1 cellular context compared by ENCODE assay signal in the genomic region with DNA sequence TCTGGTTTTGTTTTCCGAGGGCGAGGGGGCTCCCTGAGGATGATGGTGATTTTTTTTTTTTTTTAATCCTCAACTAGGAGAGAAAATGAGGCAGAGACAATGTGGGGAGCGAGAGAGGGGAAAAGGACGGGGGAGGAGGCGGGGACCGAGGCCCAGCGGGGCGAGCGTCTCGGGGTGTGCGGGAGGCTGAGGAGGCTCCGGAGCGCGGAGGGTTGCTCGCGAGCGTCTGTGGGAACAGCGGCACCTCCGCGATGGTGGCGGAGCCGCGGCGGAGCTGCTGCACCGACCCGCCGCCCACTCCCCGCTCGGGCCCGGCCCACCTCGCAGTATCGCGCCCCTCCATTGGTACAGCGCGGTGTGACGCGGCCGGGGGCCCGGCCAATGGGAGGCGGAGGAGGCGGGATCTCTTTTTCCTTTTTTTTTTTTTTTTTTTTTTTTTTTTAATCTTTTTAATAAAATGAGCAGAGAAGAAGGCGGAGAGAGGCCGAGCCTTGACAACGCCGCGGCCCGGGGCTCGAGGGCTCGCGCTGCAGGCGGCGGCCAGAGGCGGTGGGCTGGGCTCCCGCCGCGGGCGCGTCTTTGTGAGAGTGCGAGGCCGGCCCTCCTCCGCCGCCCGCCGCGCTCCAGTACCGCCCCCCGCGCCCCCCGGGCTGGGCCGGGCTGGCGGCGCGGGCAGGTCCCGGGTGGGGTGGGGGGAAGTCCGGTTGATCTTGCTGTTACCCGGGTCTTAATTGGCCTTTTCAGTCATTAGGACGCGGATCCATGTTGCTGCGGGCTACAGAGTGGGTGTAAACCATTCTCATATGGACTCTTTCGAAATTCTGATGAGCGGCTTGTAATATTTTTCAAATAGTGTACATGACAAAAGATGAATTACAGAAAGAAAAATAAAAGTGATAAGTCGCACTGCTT.
A peak's percentile ranks its signal among the peaks of the same experiment; 100 is the strongest.
TF ChIP-seq lines count a peak whose summit lies in the region.

Gene RERE (minus strand): TSS at position 228 of the 912 bp plus-strand sequence.

TF ChIP-seq in K562, 482 proteins besides CTCF, POLR2A, EP300 and RAD21 (continued from another document and continues in another):
- no peak for TF ChIP-seq CHD7 (IDR thresholded peaks at IDR 0.05; ENCODE audit: low read depth, low read length)
- TF ChIP-seq MEF2A (IDR thresholded peaks at IDR 0.05; ENCODE audit: control insufficient read depth, low read depth, low read length) = no peak
- no peak for TF ChIP-seq RAD51 (IDR thresholded peaks at IDR 0.05; ENCODE audit: borderline replicate concordance, low read depth)
- no peak for TF ChIP-seq ZNF696 (CRISPR knock-in tag; conservative IDR thresholded peaks at IDR 0.05)
- no peak for TF ChIP-seq HES1 (IDR thresholded peaks at IDR 0.05; ENCODE audit: low read depth)
- TF ChIP-seq CREBBP (IDR thresholded peaks at IDR 0.05; ENCODE audit: low read depth, low read length) = no peak
- peak; percentile 69; the same call in 1 of the 2 replicates for TF ChIP-seq ETS1 (conservative IDR thresholded peaks at IDR 0.05; ENCODE audit: control insufficient read depth, low read depth, low read length)
- TF ChIP-seq, protein P1, sequence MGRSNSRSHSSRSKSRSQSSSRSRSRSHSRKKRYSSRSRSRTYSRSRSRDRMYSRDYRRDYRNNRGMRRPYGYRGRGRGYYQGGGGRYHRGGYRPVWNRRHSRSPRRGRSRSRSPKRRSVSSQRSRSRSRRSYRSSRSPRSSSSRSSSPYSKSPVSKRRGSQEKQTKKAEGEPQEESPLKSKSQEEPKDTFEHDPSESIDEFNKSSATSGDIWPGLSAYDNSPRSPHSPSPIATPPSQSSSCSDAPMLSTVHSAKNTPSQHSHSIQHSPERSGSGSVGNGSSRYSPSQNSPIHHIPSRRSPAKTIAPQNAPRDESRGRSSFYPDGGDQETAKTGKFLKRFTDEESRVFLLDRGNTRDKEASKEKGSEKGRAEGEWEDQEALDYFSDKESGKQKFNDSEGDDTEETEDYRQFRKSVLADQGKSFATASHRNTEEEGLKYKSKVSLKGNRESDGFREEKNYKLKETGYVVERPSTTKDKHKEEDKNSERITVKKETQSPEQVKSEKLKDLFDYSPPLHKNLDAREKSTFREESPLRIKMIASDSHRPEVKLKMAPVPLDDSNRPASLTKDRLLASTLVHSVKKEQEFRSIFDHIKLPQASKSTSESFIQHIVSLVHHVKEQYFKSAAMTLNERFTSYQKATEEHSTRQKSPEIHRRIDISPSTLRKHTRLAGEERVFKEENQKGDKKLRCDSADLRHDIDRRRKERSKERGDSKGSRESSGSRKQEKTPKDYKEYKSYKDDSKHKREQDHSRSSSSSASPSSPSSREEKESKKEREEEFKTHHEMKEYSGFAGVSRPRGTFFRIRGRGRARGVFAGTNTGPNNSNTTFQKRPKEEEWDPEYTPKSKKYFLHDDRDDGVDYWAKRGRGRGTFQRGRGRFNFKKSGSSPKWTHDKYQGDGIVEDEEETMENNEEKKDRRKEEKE (IDR thresholded peaks at IDR 0.05; ENCODE audit: borderline replicate concordance in 1 of 2, control insufficient read depth in 1 of 2, low read depth in 2 of 2, low read length in 1 of 2) = 0 out of 4 replicates have a peak, but pooled peaks of 1 of the 2 experiments have one; percentile 50
- TF ChIP-seq ZNF134 (CRISPR knock-in tag; conservative IDR thresholded peaks at IDR 0.05) = no peak
- no peak for TF ChIP-seq PTBP1 (IDR thresholded peaks at IDR 0.05; ENCODE audit: low read depth, low read length)
- TF ChIP-seq SP1 (CRISPR knock-in tag; IDR thresholded peaks at IDR 0.05) = peak; percentile 81
- TF ChIP-seq U2AF2 (optimal IDR thresholded peaks at IDR 0.05; ENCODE audit: low read depth, low read length) = no peak
- TF ChIP-seq NR4A1 (CRISPR knock-in tag; IDR thresholded peaks at IDR 0.05) = no peak
- 0 out of 2 replicates have a peak, but pooled peaks have one; percentile 60 for TF ChIP-seq NR4A1 (tag; IDR thresholded peaks at IDR 0.05)
- peak; percentile 68; the same call in 1 of the 2 replicates for TF ChIP-seq NBN (IDR thresholded peaks at IDR 0.05; ENCODE audit: low read depth)
- TF ChIP-seq REST (CRISPR knock-in tag; IDR thresholded peaks at IDR 0.05; ENCODE audit: low read depth) = no peak
- no peak for TF ChIP-seq ETS2 (tag; IDR thresholded peaks at IDR 0.05; ENCODE audit: borderline replicate concordance, poor library complexity, severe bottlenecking)
- TF ChIP-seq, protein P2, sequence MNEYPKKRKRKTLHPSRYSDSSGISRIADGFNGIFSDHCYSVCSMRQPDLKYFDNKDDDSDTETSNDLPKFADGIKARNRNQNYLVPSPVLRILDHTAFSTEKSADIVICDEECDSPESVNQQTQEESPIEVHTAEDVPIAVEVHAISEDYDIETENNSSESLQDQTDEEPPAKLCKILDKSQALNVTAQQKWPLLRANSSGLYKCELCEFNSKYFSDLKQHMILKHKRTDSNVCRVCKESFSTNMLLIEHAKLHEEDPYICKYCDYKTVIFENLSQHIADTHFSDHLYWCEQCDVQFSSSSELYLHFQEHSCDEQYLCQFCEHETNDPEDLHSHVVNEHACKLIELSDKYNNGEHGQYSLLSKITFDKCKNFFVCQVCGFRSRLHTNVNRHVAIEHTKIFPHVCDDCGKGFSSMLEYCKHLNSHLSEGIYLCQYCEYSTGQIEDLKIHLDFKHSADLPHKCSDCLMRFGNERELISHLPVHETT (CRISPR knock-in tag; conservative IDR thresholded peaks at IDR 0.05 in 1 of 2, IDR thresholded peaks at IDR 0.05 in 1 of 2) = peak in 1 of 2 experiments; percentile 90; a peak in 2 of 4 replicates
- TF ChIP-seq LCOR (CRISPR knock-in tag; IDR thresholded peaks at IDR 0.05) = 0 out of 2 replicates have a peak, but pooled peaks have one; percentile 34
- TF ChIP-seq ATF2 (CRISPR knock-in tag; IDR thresholded peaks at IDR 0.05) = no peak
- TF ChIP-seq NCOR1 (IDR thresholded peaks at IDR 0.05) = no peak
- no peak for TF ChIP-seq POU5F1 (IDR thresholded peaks at IDR 0.05; ENCODE audit: borderline replicate concordance, low read depth, low read length, partially characterized antibody)
- no peak for TF ChIP-seq KLF16 (IDR thresholded peaks at IDR 0.05)
- TF ChIP-seq KDM5B (IDR thresholded peaks at IDR 0.05; ENCODE audit: insufficient replicate concordance, low read depth, low read length) = peak; percentile 93
